1 cellular context compared by ENCODE assay signal in genomic region chr18:43092539-43092938, GRCh38.
TF ChIP-seq lines count a peak whose summit lies in the region.

No MANE protein-coding gene starts in this region.

TF ChIP-seq in GM23338, 12 proteins besides CTCF, POLR2A, EP300 and RAD21 (continued from another document):
- TF ChIP-seq ZNF462 (CRISPR knock-in tag; IDR thresholded peaks at IDR 0.05) (no peak), ETS1 (IDR thresholded peaks at IDR 0.05) (no peak), STAT1 (IDR thresholded peaks at IDR 0.05; ENCODE audit: unreplicated experiment) (no peak), EZH2 (IDR thresholded peaks at IDR 0.05; ENCODE audit: low read depth, unreplicated experiment) (no peak), REST (IDR thresholded peaks at IDR 0.05; ENCODE audit: unreplicated experiment) (no peak)
